ENCODE assay signal across 23 cellular contexts in genomic region chr4:160510925-160511324, GRCh38.
DNase-seq lines count a peak whose midpoint lies in the region; ATAC-seq and TF ChIP-seq lines count a peak whose summit lies in the region.
"Had no signal": no experiment of that assay in that cellular context is flagged by ENCODE, and none has a peak within 500 bp of the region (broad histone marks: within the 10 kb centered on the region; RNA-seq: fewer than 3 reads in every experiment).

No MANE protein-coding gene starts in this region.

- H3K27me3 Mint-ChIP-seq in stimulated activated naive CD8-positive, alpha-beta T cell treated with anti-CD3 and anti-CD28 coated beads, Interleukin-15, amount 100 ng/mL, for 72 hours = no peaks in the 10 kb centered on the region
- H3K27me3 Mint-ChIP-seq: B cell, T-helper 17 cell had no signal

- TF ChIP-seq CTCF in RWPE2 (IDR thresholded peaks at IDR 0.05; ENCODE audit: poor library complexity, severe bottlenecking) (no peak), fibroblast of mammary gland (conservative IDR thresholded peaks at IDR 0.05; ENCODE audit: control insufficient read depth, insufficient read depth, low read depth, low read length) (no peak)

- H3K4me1 Mint-ChIP-seq in stimulated activated naive CD8-positive, alpha-beta T cell treated with anti-CD3 and anti-CD28 coated beads, Interleukin-15, amount 100 ng/mL, for 72 hours = no peaks in the 10 kb centered on the region
- H3K4me1 Mint-ChIP-seq: B cell, H9, neural crest cell, T-helper 17 cell had no signal

- peaks cover 0 to 4% of the 10 kb centered on the region in 2 donors for H3K9me3 Mint-ChIP-seq in stimulated activated naive CD8-positive, alpha-beta T cell treated with anti-CD3 and anti-CD28 coated beads, Interleukin-15, amount 100 ng/mL, for 72 hours
- H3K9me3 Mint-ChIP-seq: H9, neural crest cell had no signal

- no peak overlapping the region for H3K27ac Mint-ChIP-seq in stimulated activated naive CD8-positive, alpha-beta T cell treated with anti-CD3 and anti-CD28 coated beads, Interleukin-15, amount 100 ng/mL, for 72 hours
- H3K27ac Mint-ChIP-seq: B cell, H9, T-helper 17 cell had no signal

- DNase-seq in SIG-M5 treated with dmso at 0.1 percent for 504 hours (lab: John Stamatoyannopoulos, UW; ENCODE audit: unreplicated experiment) (peak; percentile 10), SIG-M5 (lab: John Stamatoyannopoulos, UW) (no peak), RWPE2 (ENCODE audit: low spot score) (no peak), fibroblast of mammary gland (ENCODE audit: low read depth) (peak; percentile 26), NCI-H82 (lab: John Stamatoyannopoulos, UW) (no peak)
- DNase-seq in stimulated activated naive CD8-positive, alpha-beta T cell treated with anti-CD3 and anti-CD28 coated beads, Interleukin-15, amount 100 ng/mL, for 72 hours = no peak
- DNase-seq: 8988T; activated CD4-positive, alpha-beta T cell treated with anti-CD3 and anti-CD28 coated beads, Interleukin-2, amount 50 U/mL, for 4 hours; activated gamma-delta T cell treated with Interleukin-2 at 50 U/mL for 16 hours; adrenal gland; caudate nucleus; glutamatergic neuron; H9; left ventricle myocardium superior; NCI-H146; OCI-M1; T-helper 17 cell; upper lobe of left lung had no signal

- H3K27ac ChIP-seq in RWPE2 (ENCODE audit: poor library complexity, severe bottlenecking) = no peak overlapping the region
- H3K27ac ChIP-seq: adrenal gland, SJSA1, upper lobe of left lung had no signal

- H3K27me3 ChIP-seq in RWPE2 (ENCODE audit: insufficient read depth, poor library complexity, severe bottlenecking) = no peaks in the 10 kb centered on the region
- H3K27me3 ChIP-seq: adrenal gland, SJSA1, upper lobe of left lung had no signal

- H3K36me3 ChIP-seq in RWPE2 (ENCODE audit: low read depth) = no peaks in the 10 kb centered on the region
- H3K36me3 ChIP-seq: adrenal gland, SJSA1, upper lobe of left lung had no signal

- H3K4me1 ChIP-seq in RWPE2 (ENCODE audit: insufficient read depth, poor library complexity, severe bottlenecking) = no peaks in the 10 kb centered on the region
- H3K4me1 ChIP-seq: adrenal gland, SJSA1, upper lobe of left lung had no signal

- no peaks in the 10 kb centered on the region for H3K9me3 ChIP-seq in RWPE2 (ENCODE audit: severe bottlenecking)
- H3K9me3 ChIP-seq: adrenal gland, SJSA1, upper lobe of left lung had no signal

- no peak overlapping the region for H3K4me3 Mint-ChIP-seq in stimulated activated naive CD8-positive, alpha-beta T cell treated with anti-CD3 and anti-CD28 coated beads, Interleukin-15, amount 100 ng/mL, for 72 hours
- H3K4me3 Mint-ChIP-seq: B cell, H9, neural crest cell, T-helper 17 cell had no signal

- peak; percentile 88 for ATAC-seq in RWPE2 (ENCODE audit: low read depth)
- no peak for ATAC-seq in stimulated activated naive CD8-positive, alpha-beta T cell treated with anti-CD3 and anti-CD28 coated beads, Interleukin-15, amount 100 ng/mL, for 72 hours
- no peak for ATAC-seq in GM21576 (IDR thresholded peaks at IDR 0.05; ENCODE audit: unreplicated experiment)
- no peak for ATAC-seq in HG03520 (IDR thresholded peaks at IDR 0.05; ENCODE audit: unreplicated experiment)
- ATAC-seq: left ventricle myocardium superior, T-helper 17 cell had no signal

- H3K4me3 ChIP-seq in RWPE2 (ENCODE audit: severe bottlenecking) (no peak overlapping the region), fibroblast of mammary gland (ENCODE audit: control insufficient read depth, low read depth, low read length) (no peak overlapping the region)
- H3K4me3 ChIP-seq: adrenal gland, SJSA1, upper lobe of left lung had no signal

Comparison
In these comparisons a context has a peak if more than half of its experiments do, and no peak if none do; other contexts are left out.
1. DNase-seq: peak in SIG-M5 treated with dmso at 0.1 percent for 504 hours (single experiment) and fibroblast of mammary gland (single experiment); none in SIG-M5 (single experiment), RWPE2 (single experiment), stimulated activated naive CD8-positive, alpha-beta T cell treated with anti-CD3 and anti-CD28 coated beads, Interleukin-15, amount 100 ng/mL, for 72 hours (0 of 2) and NCI-H82 (single experiment).